In the genomic region with DNA sequence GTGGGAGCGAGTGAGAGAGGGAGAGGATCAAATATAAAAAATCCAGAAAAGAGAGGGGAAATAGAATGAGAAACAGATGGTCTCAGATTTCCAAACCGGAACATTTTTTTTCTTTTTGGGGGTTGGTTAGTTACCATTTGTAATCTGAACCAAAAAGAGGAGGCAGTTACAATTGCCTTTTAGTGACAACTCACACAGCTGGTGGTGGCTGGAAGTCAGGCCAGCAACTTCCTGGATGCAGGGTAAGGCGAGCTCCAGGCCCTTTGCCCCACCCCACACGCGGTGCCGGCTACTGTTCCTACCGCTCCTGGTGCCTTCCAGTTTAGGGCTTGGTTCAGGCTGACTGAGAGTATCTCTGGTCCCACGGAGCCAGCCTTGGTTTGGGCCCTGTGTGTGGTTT, we compare ENCODE assay signal across 1 cellular context.
TF ChIP-seq lines count a peak whose summit lies in the region.

No MANE protein-coding gene starts in this region.

TF ChIP-seq in endothelial cell of umbilical vein, 7 proteins besides CTCF, POLR2A, EP300 and RAD21 (continued from another document):
- TF ChIP-seq FOS (IDR thresholded peaks at IDR 0.05; ENCODE audit: borderline replicate concordance, insufficient read depth, low read length) (no peak), EZH2 (IDR thresholded peaks at IDR 0.05; ENCODE audit: borderline replicate concordance, low read depth, low read length, severe bottlenecking) (no peak), GATA2 (IDR thresholded peaks at IDR 0.05; ENCODE audit: insufficient read depth, insufficient read length, low read depth, low read length) (no peak), MYC (IDR thresholded peaks at IDR 0.05; ENCODE audit: low read depth, low read length) (no peak), JUN (IDR thresholded peaks at IDR 0.05; ENCODE audit: borderline replicate concordance, insufficient read depth, insufficient read length, low read depth) (no peak)
